In genomic region chr5:161507591-161507990, GRCh38 we compare ENCODE assay signal across 18 cellular contexts.
DNase-seq lines count a peak whose midpoint lies in the region; ATAC-seq and TF ChIP-seq lines count a peak whose summit lies in the region.
"Had no signal": no experiment of that assay in that cellular context is flagged by ENCODE, and none has a peak within 500 bp of the region (broad histone marks: within the 10 kb centered on the region; RNA-seq: fewer than 3 reads in every experiment).

No MANE protein-coding gene starts in this region.

- H3K27me3 ChIP-seq in MM.1S (replicated peaks; ENCODE audit: insufficient read depth, low read length), result no peaks in the 10 kb centered on the region

- H3F3A ChIP-seq in MM.1S (ENCODE audit: insufficient read depth, low read length), result no peaks in the 10 kb centered on the region

- no peak overlapping the region for H3K9ac ChIP-seq in MM.1S (ENCODE audit: low read length)

- no peak for TF ChIP-seq CTCF in MM.1S (IDR thresholded peaks at IDR 0.05; ENCODE audit: low read length)
- TF ChIP-seq CTCF in epithelial cell of esophagus (IDR thresholded peaks at IDR 0.05; ENCODE audit: insufficient read depth, low read depth, low read length, missing control alignments), result no peak

- H3K9me2 ChIP-seq in MM.1S (replicated peaks; ENCODE audit: insufficient read depth, low read length), result no peaks in the 10 kb centered on the region

- H3K9me3 ChIP-seq in MM.1S (replicated peaks; ENCODE audit: insufficient read depth, low read length), result no peaks in the 10 kb centered on the region

- H2AFZ ChIP-seq in MM.1S (ENCODE audit: low read length), result no peak overlapping the region

- no peak overlapping the region for H3K4me2 ChIP-seq in MM.1S (ENCODE audit: low read depth, low read length)

- H3K36me3 ChIP-seq in MM.1S (replicated peaks; ENCODE audit: insufficient read depth, low read length), result no peaks in the 10 kb centered on the region

- no peak overlapping the region for H3K27ac ChIP-seq in MM.1S (ENCODE audit: low read length)
- H3K27ac ChIP-seq: coronary artery had no signal

- no peaks in the 10 kb centered on the region for H3K4me1 ChIP-seq in MM.1S (ENCODE audit: low read length)

- ATAC-seq in GM18858 (IDR thresholded peaks at IDR 0.05; ENCODE audit: unreplicated experiment), result peak; percentile 73
- peak; percentile 73 for ATAC-seq in HG02884 (IDR thresholded peaks at IDR 0.05; ENCODE audit: unreplicated experiment)
- no peak for ATAC-seq in GM21367 (IDR thresholded peaks at IDR 0.05; ENCODE audit: unreplicated experiment)
- no peak for ATAC-seq in activated CD4-positive, CD25-positive, alpha-beta regulatory T cell treated with anti-CD3 and anti-CD28 coated beads, Interleukin-2, amount 50 U/mL, for 24 hours
- ATAC-seq: stimulated activated effector memory CD8-positive, alpha-beta T cell treated with anti-CD3 and anti-CD28 coated beads, Interleukin-12 subunit alpha, Interleukin-12 subunit beta, amount 100 ng/mL, for 72 hours had no signal

- H4K20me1 ChIP-seq in MM.1S (ENCODE audit: insufficient read depth, low read length), result no peaks in the 10 kb centered on the region

- DNase-seq in MM.1S (peak; percentile 19), epithelial cell of esophagus (ENCODE audit: low read depth) (peak; percentile 1), DMS 273 (lab: John Stamatoyannopoulos, UW; ENCODE audit: unreplicated experiment) (no peak), NCI-H82 (lab: John Stamatoyannopoulos, UW) (no peak)
- DNase-seq: activated gamma-delta T cell, aorta, erythroblast, head of caudate nucleus, KG1, mesendoderm, NCI-H1694 treated with DMSO at 0.1 percent for 48 hours, NCI-H69 had no signal

- H3K79me2 ChIP-seq in MM.1S (ENCODE audit: low read length), result no peaks in the 10 kb centered on the region

- no peak overlapping the region for H3K4me3 ChIP-seq in MM.1S (ENCODE audit: low read length)
- no peak overlapping the region for H3K4me3 ChIP-seq in epithelial cell of esophagus (ENCODE audit: low read length)
- H3K4me3 ChIP-seq: coronary artery had no signal

Comparison
In these comparisons a context has a peak if more than half of its experiments do, and no peak if none do; other contexts are left out.
1. ATAC-seq: peak in GM18858 (single experiment) and HG02884 (single experiment); none in GM21367 (single experiment) and activated CD4-positive, CD25-positive, alpha-beta regulatory T cell treated with anti-CD3 and anti-CD28 coated beads, Interleukin-2, amount 50 U/mL, for 24 hours (0 of 2).
2. DNase-seq: peak in MM.1S (single experiment) and epithelial cell of esophagus (single experiment); none in DMS 273 (single experiment) and NCI-H82 (single experiment).